1 cellular context compared by ENCODE assay signal in the genomic region with DNA sequence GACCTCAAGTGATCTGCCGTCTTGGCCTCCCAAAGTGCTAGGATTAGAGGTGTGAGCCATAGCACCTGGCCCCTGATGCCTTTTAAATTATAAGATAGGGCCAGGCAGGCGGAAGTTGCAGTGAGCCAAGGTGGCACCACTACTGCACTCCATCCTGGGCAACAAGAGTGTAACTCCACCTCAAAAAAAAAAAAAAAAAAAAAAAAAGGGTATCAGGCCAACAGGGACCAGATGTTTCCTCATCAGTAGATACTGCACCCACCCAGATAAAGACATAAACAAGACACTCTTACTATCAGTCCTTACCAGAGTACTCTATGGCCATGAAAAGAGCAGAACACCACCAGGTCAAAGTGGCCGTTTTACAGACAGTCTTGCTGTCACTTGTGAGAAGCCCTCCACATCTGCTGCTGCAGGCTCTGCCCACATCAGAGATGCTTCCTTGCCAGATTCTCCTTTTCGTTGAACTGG.
TF ChIP-seq lines count a peak whose summit lies in the region.

No MANE protein-coding gene starts in this region.

TF ChIP-seq in K562, 482 proteins besides CTCF, POLR2A, EP300 and RAD21 (continues in another document):
- TF ChIP-seq ZNF707 (CRISPR knock-in tag; conservative IDR thresholded peaks at IDR 0.05) (no peak), ZNF239 (CRISPR knock-in tag; IDR thresholded peaks at IDR 0.05) (no peak), BRF1 (IDR thresholded peaks at IDR 0.05; ENCODE audit: borderline replicate concordance, extremely low read depth, insufficient read length) (no peak), PTTG1 (tag; IDR thresholded peaks at IDR 0.05; ENCODE audit: low read depth) (no peak), ZFX (CRISPR knock-in tag; IDR thresholded peaks at IDR 0.05) (no peak), SMARCA4 (IDR thresholded peaks at IDR 0.05) (peak; percentile 100), FOS (IDR thresholded peaks at IDR 0.05; ENCODE audit: extremely low read depth, insufficient read length) (no peak), OTX1 (CRISPR knock-in tag; IDR thresholded peaks at IDR 0.05) (no peak), CBX2 (IDR thresholded peaks at IDR 0.05; ENCODE audit: insufficient read depth, low read length, poor library complexity, severe bottlenecking) (no peak), ZNF263 (CRISPR knock-in tag; IDR thresholded peaks at IDR 0.05; ENCODE audit: borderline replicate concordance) (no peak), TCFL5 (CRISPR knock-in tag; conservative IDR thresholded peaks at IDR 0.05) (no peak), KDM4B (IDR thresholded peaks at IDR 0.05; ENCODE audit: borderline replicate concordance in 2 of 2, low read depth in 1 of 2) (no peak), MAZ (CRISPR knock-in tag; conservative IDR thresholded peaks at IDR 0.05 in 1 of 2, IDR thresholded peaks at IDR 0.05 in 1 of 2) (peak in 1 of 2 experiments; percentile 58; a peak in 1 of 4 replicates), SMARCE1 (IDR thresholded peaks at IDR 0.05) (peak; percentile 97), ZNF12 (CRISPR knock-in tag; IDR thresholded peaks at IDR 0.05) (no peak), TCF7 (IDR thresholded peaks at IDR 0.05; ENCODE audit: borderline replicate concordance) (0 out of 2 replicates have a peak, but pooled peaks have one; percentile 38), ZKSCAN8 (CRISPR knock-in tag; IDR thresholded peaks at IDR 0.05) (peak; percentile 91), HOXB6 (CRISPR knock-in tag; IDR thresholded peaks at IDR 0.05; ENCODE audit: borderline replicate concordance) (no peak), NFYB (IDR thresholded peaks at IDR 0.05; ENCODE audit: extremely low read depth, insufficient read length) (no peak), RREB1 (CRISPR knock-in tag; IDR thresholded peaks at IDR 0.05) (no peak), LCOR (CRISPR knock-in tag; IDR thresholded peaks at IDR 0.05) (0 out of 2 replicates have a peak, but pooled peaks have one; percentile 10), MCM7 (IDR thresholded peaks at IDR 0.05) (no peak), ZNF134 (CRISPR knock-in tag; conservative IDR thresholded peaks at IDR 0.05) (peak; percentile 17; the same call in 1 of the 2 replicates), RBM14 (IDR thresholded peaks at IDR 0.05; ENCODE audit: borderline replicate concordance, insufficient read depth, low read depth, low read length) (no peak), ZNF253 (CRISPR knock-in tag; conservative IDR thresholded peaks at IDR 0.05) (no peak), ATF3 (IDR thresholded peaks at IDR 0.05) (peak; percentile 38; the same call in 1 of the 2 replicates), ATF3 (CRISPR knock-in tag; conservative IDR thresholded peaks at IDR 0.05) (no peak), MAFK (IDR thresholded peaks at IDR 0.05; ENCODE audit: low read length) (no peak; the same call in 1 of the 2 replicates), CGGBP1 (CRISPR knock-in tag; IDR thresholded peaks at IDR 0.05) (no peak), ZNF197 (CRISPR knock-in tag; IDR thresholded peaks at IDR 0.05; ENCODE audit: low read depth) (peak; percentile 97), PRMT5 (CRISPR knock-in tag; IDR thresholded peaks at IDR 0.05) (no peak), ZNF23 (CRISPR knock-in tag; IDR thresholded peaks at IDR 0.05) (no peak), KLF16 (IDR thresholded peaks at IDR 0.05) (peak; percentile 99), ARID2 (IDR thresholded peaks at IDR 0.05) (no peak), TSHZ1 (CRISPR knock-in tag; IDR thresholded peaks at IDR 0.05) (no peak), ETV5 (CRISPR knock-in tag; IDR thresholded peaks at IDR 0.05; ENCODE audit: low read depth) (peak; percentile 47; the same call in 1 of the 2 replicates), SMARCA5 (IDR thresholded peaks at IDR 0.05) (no peak), ZNF274 (IDR thresholded peaks at IDR 0.05; ENCODE audit: borderline replicate concordance, low read depth, low read length) (peak; percentile 86), EGR1 (conservative IDR thresholded peaks at IDR 0.05) (peak; percentile 37; the same call in 1 of the 2 replicates), ILF3 (IDR thresholded peaks at IDR 0.05; ENCODE audit: borderline replicate concordance) (no peak), TRIM28 (IDR thresholded peaks at IDR 0.05) (peak; percentile 61), GTF2F1 (IDR thresholded peaks at IDR 0.05; ENCODE audit: low read depth, low read length) (no peak), TOE1 (IDR thresholded peaks at IDR 0.05; ENCODE audit: borderline replicate concordance) (peak; percentile 61; the same call in 1 of the 2 replicates), TOE1 (CRISPR knock-in tag; IDR thresholded peaks at IDR 0.05; ENCODE audit: borderline replicate concordance, low read depth) (no peak)
- TF ChIP-seq, protein P1, sequence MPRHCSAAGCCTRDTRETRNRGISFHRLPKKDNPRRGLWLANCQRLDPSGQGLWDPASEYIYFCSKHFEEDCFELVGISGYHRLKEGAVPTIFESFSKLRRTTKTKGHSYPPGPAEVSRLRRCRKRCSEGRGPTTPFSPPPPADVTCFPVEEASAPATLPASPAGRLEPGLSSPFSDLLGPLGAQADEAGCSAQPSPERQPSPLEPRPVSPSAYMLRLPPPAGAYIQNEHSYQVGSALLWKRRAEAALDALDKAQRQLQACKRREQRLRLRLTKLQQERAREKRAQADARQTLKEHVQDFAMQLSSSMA (CRISPR knock-in tag; IDR thresholded peaks at IDR 0.05) = no peak
- TF ChIP-seq, protein P2, sequence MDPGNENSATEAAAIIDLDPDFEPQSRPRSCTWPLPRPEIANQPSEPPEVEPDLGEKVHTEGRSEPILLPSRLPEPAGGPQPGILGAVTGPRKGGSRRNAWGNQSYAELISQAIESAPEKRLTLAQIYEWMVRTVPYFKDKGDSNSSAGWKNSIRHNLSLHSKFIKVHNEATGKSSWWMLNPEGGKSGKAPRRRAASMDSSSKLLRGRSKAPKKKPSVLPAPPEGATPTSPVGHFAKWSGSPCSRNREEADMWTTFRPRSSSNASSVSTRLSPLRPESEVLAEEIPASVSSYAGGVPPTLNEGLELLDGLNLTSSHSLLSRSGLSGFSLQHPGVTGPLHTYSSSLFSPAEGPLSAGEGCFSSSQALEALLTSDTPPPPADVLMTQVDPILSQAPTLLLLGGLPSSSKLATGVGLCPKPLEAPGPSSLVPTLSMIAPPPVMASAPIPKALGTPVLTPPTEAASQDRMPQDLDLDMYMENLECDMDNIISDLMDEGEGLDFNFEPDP (CRISPR knock-in tag; IDR thresholded peaks at IDR 0.05) = no peak
- TF ChIP-seq, protein P3, sequence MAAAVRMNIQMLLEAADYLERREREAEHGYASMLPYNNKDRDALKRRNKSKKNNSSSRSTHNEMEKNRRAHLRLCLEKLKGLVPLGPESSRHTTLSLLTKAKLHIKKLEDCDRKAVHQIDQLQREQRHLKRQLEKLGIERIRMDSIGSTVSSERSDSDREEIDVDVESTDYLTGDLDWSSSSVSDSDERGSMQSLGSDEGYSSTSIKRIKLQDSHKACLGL (CRISPR knock-in tag; IDR thresholded peaks at IDR 0.05; ENCODE audit: borderline replicate concordance, poor library complexity, severe bottlenecking) = no peak
- TF ChIP-seq, protein P4, sequence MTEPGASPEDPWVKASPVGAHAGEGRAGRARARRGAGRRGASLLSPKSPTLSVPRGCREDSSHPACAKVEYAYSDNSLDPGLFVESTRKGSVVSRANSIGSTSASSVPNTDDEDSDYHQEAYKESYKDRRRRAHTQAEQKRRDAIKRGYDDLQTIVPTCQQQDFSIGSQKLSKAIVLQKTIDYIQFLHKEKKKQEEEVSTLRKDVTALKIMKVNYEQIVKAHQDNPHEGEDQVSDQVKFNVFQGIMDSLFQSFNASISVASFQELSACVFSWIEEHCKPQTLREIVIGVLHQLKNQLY (CRISPR knock-in tag; conservative IDR thresholded peaks at IDR 0.05) = no peak
- TF ChIP-seq, protein P5, sequence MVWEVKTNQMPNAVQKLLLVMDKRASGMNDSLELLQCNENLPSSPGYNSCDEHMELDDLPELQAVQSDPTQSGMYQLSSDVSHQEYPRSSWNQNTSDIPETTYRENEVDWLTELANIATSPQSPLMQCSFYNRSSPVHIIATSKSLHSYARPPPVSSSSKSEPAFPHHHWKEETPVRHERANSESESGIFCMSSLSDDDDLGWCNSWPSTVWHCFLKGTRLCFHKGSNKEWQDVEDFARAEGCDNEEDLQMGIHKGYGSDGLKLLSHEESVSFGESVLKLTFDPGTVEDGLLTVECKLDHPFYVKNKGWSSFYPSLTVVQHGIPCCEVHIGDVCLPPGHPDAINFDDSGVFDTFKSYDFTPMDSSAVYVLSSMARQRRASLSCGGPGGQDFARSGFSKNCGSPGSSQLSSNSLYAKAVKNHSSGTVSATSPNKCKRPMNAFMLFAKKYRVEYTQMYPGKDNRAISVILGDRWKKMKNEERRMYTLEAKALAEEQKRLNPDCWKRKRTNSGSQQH (CRISPR knock-in tag; IDR thresholded peaks at IDR 0.05) = no peak
